8 cellular contexts compared by ENCODE assay signal in genomic region chr1:21175670-21176581, GRCh38. TPM values are rescaled to one million over a fixed set of nuclear protein-coding genes. Genes with fewer than 3 reads are reported as not detected.
DNase-seq lines count a peak whose midpoint lies in the region; ATAC-seq and TF ChIP-seq lines count a peak whose summit lies in the region.

No MANE protein-coding gene starts in this region.

- peak overlapping the region; percentile 90 to 93 for H3K27ac ChIP-seq in testis

- peaks cover 14% of the 10 kb centered on the region for H3K4me1 ChIP-seq in testis

- no peaks in the 10 kb centered on the region for H3K9me3 Mint-ChIP-seq in activated CD8-positive, alpha-beta memory T cell treated with anti-CD3 and anti-CD28 coated beads, Interleukin-2, amount 10 ng/mL, durations not matched to agents 7 days and 5 days (ENCODE audit: low read depth)
- no peaks in the 10 kb centered on the region for H3K9me3 Mint-ChIP-seq in endothelial cell (ENCODE audit: unreplicated experiment)

- H3K27me3 Mint-ChIP-seq in activated CD8-positive, alpha-beta memory T cell treated with anti-CD3 and anti-CD28 coated beads, Interleukin-2, amount 10 ng/mL, durations not matched to agents 7 days and 5 days: no peaks in the 10 kb centered on the region
- H3K27me3 Mint-ChIP-seq in endothelial cell (ENCODE audit: unreplicated experiment): peaks cover 7% of the 10 kb centered on the region

- peak overlapping the region; percentile 81 for H3K4me3 Mint-ChIP-seq in activated CD8-positive, alpha-beta memory T cell treated with anti-CD3 and anti-CD28 coated beads, Interleukin-2, amount 10 ng/mL, durations not matched to agents 7 days and 5 days
- peak overlapping the region; percentile 95 for H3K4me3 Mint-ChIP-seq in endothelial cell (ENCODE audit: unreplicated experiment)

- intact Hi-C loops in testis (cut with DNase I; ENCODE audit: low total_unique reads): no loop called here

- H3K36me3 Mint-ChIP-seq in activated CD8-positive, alpha-beta memory T cell treated with anti-CD3 and anti-CD28 coated beads, Interleukin-2, amount 10 ng/mL, durations not matched to agents 7 days and 5 days: peaks cover 23% of the 10 kb centered on the region
- peaks cover 16% of the 10 kb centered on the region for H3K36me3 Mint-ChIP-seq in endothelial cell (ENCODE audit: low read depth, unreplicated experiment)

- WGBS in testis, 2 donors: 1% methylated on average over 13 to 44 of the region's 69 CpGs

- H3K9me3 ChIP-seq in testis: no peaks in the 10 kb centered on the region

- DNase-seq in D341Med (ENCODE audit: low spot score) (peak; percentile 62), NCI-H1105 treated with DMSO at 0.1 percent for 48 hours (lab: John Stamatoyannopoulos, UW) (peak; percentile 33), endothelial cell (ENCODE audit: low spot score) (peak; percentile 43), myocyte (ENCODE audit: low read depth) (peak; percentile 34), testis (peak; percentile 41)
- peak; percentile 61 for DNase-seq in activated CD8-positive, alpha-beta memory T cell treated with anti-CD3 and anti-CD28 coated beads, Interleukin-2, amount 10 ng/mL, durations not matched to agents 7 days and 5 days

- ATAC-seq in GM21786 (IDR thresholded peaks at IDR 0.05; ENCODE audit: unreplicated experiment) (peak; percentile 14), HG03469 (IDR thresholded peaks at IDR 0.05; ENCODE audit: unreplicated experiment) (no peak)
- ATAC-seq in activated CD8-positive, alpha-beta memory T cell treated with anti-CD3 and anti-CD28 coated beads, Interleukin-2, amount 10 ng/mL, durations not matched to agents 7 days and 5 days: peak; percentile 6

- peak overlapping the region; percentile 86 for H3K27ac Mint-ChIP-seq in activated CD8-positive, alpha-beta memory T cell treated with anti-CD3 and anti-CD28 coated beads, Interleukin-2, amount 10 ng/mL, durations not matched to agents 7 days and 5 days
- H3K27ac Mint-ChIP-seq in endothelial cell (ENCODE audit: unreplicated experiment): peak overlapping the region; percentile 95

- H3K4me1 Mint-ChIP-seq in activated CD8-positive, alpha-beta memory T cell treated with anti-CD3 and anti-CD28 coated beads, Interleukin-2, amount 10 ng/mL, durations not matched to agents 7 days and 5 days: peaks cover 38% of the 10 kb centered on the region
- peaks cover 27% of the 10 kb centered on the region for H3K4me1 Mint-ChIP-seq in endothelial cell (ENCODE audit: unreplicated experiment)

- CTCF ChIA-PET in activated CD8-positive, alpha-beta memory T cell treated with anti-CD3 and anti-CD28 coated beads, Interleukin-2, amount 10 ng/mL, durations not matched to agents 7 days and 5 days (lab: Charles Lee): interaction anchor here (0.8 to 1.3 kb wide), 3 partner anchors 20 to 479 kb away, joined by 3 to 4 read pairs (median 4); no protein-coding TSS in a partner anchor

- H3K27me3 ChIP-seq in testis: no peaks in the 10 kb centered on the region

- TF ChIP-seq CTCF in endothelial cell (IDR thresholded peaks at IDR 0.05; ENCODE audit: unreplicated experiment) (no peak), testis (IDR thresholded peaks at IDR 0.05) (no peak)

- no peaks in the 10 kb centered on the region for H3K36me3 ChIP-seq in testis (ENCODE audit: low read depth, missing control alignments)

- TF ChIP-seq POLR2A in testis (IDR thresholded peaks at IDR 0.05): no peak

- H3K4me3 ChIP-seq in testis: peak overlapping the region; percentile 72 to 85

RNA-seq across cellular contexts. Expression of gene EIF4G3, which starts 0.8 kb away (rescaled TPM):
- total RNA-seq in activated CD8-positive, alpha-beta memory T cell treated with anti-CD3 and anti-CD28 coated beads, Interleukin-2, amount 10 ng/mL, durations not matched to agents 7 days and 5 days: 10 to 100 TPM; 56.7 to 64.3 TPM
- 87.6 TPM for total RNA-seq in endothelial cell (ENCODE audit: unreplicated experiment)
- 61.6 and 65.5 TPM in 2 replicates for total RNA-seq in myocyte
- polyA plus RNA-seq in myocyte (2012): 35.1 TPM
- 100 to 1,000 TPM; 146 to 165 TPM for total RNA-seq in testis
- 198 TPM for polyA plus RNA-seq in testis (ENCODE audit: insufficient read depth, low read depth, low replicate concordance)
